18 cellular contexts compared by ENCODE assay signal in genomic region chr11:65584723-65585171, GRCh38. TPM values are rescaled to one million over a fixed set of nuclear protein-coding genes. Genes with fewer than 3 reads are reported as not detected.
A peak's percentile ranks its signal among the peaks of the same experiment; 100 is the strongest.
DNase-seq lines count a peak whose midpoint lies in the region; ATAC-seq and TF ChIP-seq lines count a peak whose summit lies in the region.
"Had no signal": no experiment of that assay in that cellular context is flagged by ENCODE, and none has a peak within 500 bp of the region (broad histone marks: within the 10 kb centered on the region; RNA-seq: fewer than 3 reads in every experiment).

No MANE protein-coding gene starts in this region.

- H3K27me3 Mint-ChIP-seq in neural progenitor cell (ENCODE audit: insufficient read depth, low read depth), result peaks cover 21% of the 10 kb centered on the region
- H3K27me3 Mint-ChIP-seq: activated CD4-positive, alpha-beta T cell treated with anti-CD3 and anti-CD28 coated beads, Interleukin-2, amount 10 ng/mL, durations not matched to agents 24 days and 14 days; B cell had no signal

- no peaks in the 10 kb centered on the region for H3K9me3 Mint-ChIP-seq in neural progenitor cell
- H3K9me3 Mint-ChIP-seq: activated CD4-positive, alpha-beta T cell treated with anti-CD3 and anti-CD28 coated beads, Interleukin-2, amount 10 ng/mL, durations not matched to agents 24 days and 14 days had no signal

- H3K27ac ChIP-seq in RWPE1 (peak overlapping the region; percentile 38; the same call in 1 of the 2 replicates), dorsolateral prefrontal cortex (peak overlapping the region in 21 of 59 donors; percentile 9 to 79 (median 54)), neural progenitor cell (no peak overlapping the region)
- H3K27ac ChIP-seq: foreskin keratinocyte, ovary had no signal

- DNase-seq in RWPE1 (ENCODE audit: low spot score) (no peak), dorsolateral prefrontal cortex (peak in 5 of 10 donors; percentile 60 to 81 (median 66)), neural progenitor cell (ENCODE audit: low spot score) (peak; percentile 61), superior temporal gyrus (ENCODE audit: extremely low spot score) (peak; percentile 44), SIG-M5 (lab: John Stamatoyannopoulos, UW) (no peak), islet precursor cell (no peak)
- DNase-seq: activated CD4-positive, alpha-beta T cell treated with anti-CD3 and anti-CD28 coated beads, Interleukin-2, amount 10 ng/mL, durations not matched to agents 24 days and 14 days; activated CD8-positive, alpha-beta memory T cell treated with anti-CD3 and anti-CD28 coated beads, Interleukin-2, amount 50 U/mL, for 4 hours; activated gamma-delta T cell treated with Interleukin-2 at 50 U/mL for 16 hours; foreskin keratinocyte; NCI-H1436; NCI-H2171; NCI-H774; stimulated activated CD4-positive, alpha-beta T cell treated with anti-CD3 and anti-CD28 coated beads, Interleukin-2, amount 100 ng/mL, for 48 hours had no signal

- peaks cover 14% of the 10 kb centered on the region for H3F3A ChIP-seq in neural progenitor cell (ENCODE audit: low read depth)

- H3K36me3 Mint-ChIP-seq in neural progenitor cell, result no peaks in the 10 kb centered on the region

- no peak for ATAC-seq in HG03342 (IDR thresholded peaks at IDR 0.05; ENCODE audit: unreplicated experiment)
- ATAC-seq: foreskin keratinocyte had no signal

- no peaks in the 10 kb centered on the region for H4K20me1 ChIP-seq in neural progenitor cell (ENCODE audit: low read depth)

- H3K4me3 Mint-ChIP-seq in neural progenitor cell, result no peak overlapping the region
- H3K4me3 Mint-ChIP-seq: B cell had no signal

- no peaks in the 10 kb centered on the region for H3K79me2 ChIP-seq in neural progenitor cell (ENCODE audit: low read depth)

- CTCF ChIA-PET in RWPE1 (lab: Yijun Ruan, JAX), result no interaction called here

- intact Hi-C loops in dorsolateral prefrontal cortex (cut with DNase I), result no loop called here

- H3K4me3 ChIP-seq in dorsolateral prefrontal cortex (peak overlapping the region in 55 of 59 donors; percentile 4 to 60 (median 43)), neural progenitor cell (peak overlapping the region; percentile 34)
- H3K4me3 ChIP-seq: ovary, skin epidermis had no signal

- no peak overlapping the region for H3K9ac ChIP-seq in neural progenitor cell

- POLR2A ChIA-PET in RWPE1 (lab: Yijun Ruan, JAX; ENCODE audit: low non-redundant PET), result interaction anchor here (1.0 kb wide), 1 partner anchor 8 kb away, joined by 4 read pairs; no protein-coding TSS in a partner anchor

- no peaks in the 10 kb centered on the region for H3K4me1 ChIP-seq in neural progenitor cell
- H3K4me1 ChIP-seq: foreskin keratinocyte had no signal

- H3K4me1 Mint-ChIP-seq in neural progenitor cell, result peaks cover 33% of the 10 kb centered on the region

- no peaks in the 10 kb centered on the region for H3K36me3 ChIP-seq in neural progenitor cell
- H3K36me3 ChIP-seq: ovary had no signal

- H3K9me3 ChIP-seq in neural progenitor cell (ENCODE audit: low read depth), result no peaks in the 10 kb centered on the region
- H3K9me3 ChIP-seq: ovary had no signal

- H3K27ac Mint-ChIP-seq in neural progenitor cell, result no peak overlapping the region

- TF ChIP-seq CTCF in RWPE1 (conservative IDR thresholded peaks at IDR 0.05; ENCODE audit: low read depth) (no peak), dorsolateral prefrontal cortex (IDR thresholded peaks at IDR 0.05 in 54 of 56, conservative IDR thresholded peaks at IDR 0.05 in 2 of 56; ENCODE audit: low read depth in 1 of 56, partially characterized antibody in 56 of 56) (no peak), neural progenitor cell (IDR thresholded peaks at IDR 0.05) (no peak)

- no peaks in the 10 kb centered on the region for H3K27me3 ChIP-seq in dorsolateral prefrontal cortex
- peaks cover 60% of the 10 kb centered on the region for H3K27me3 ChIP-seq in neural progenitor cell
- H3K27me3 ChIP-seq: ovary had no signal

- no peak overlapping the region for H2AFZ ChIP-seq in neural progenitor cell (replicated peaks)

- peak overlapping the region; percentile 68 for H3K4me2 ChIP-seq in neural progenitor cell

RNA-seq across cellular contexts. Expression of gene EHBP1L1, which starts 8.9 kb away (rescaled TPM):
- total RNA-seq in dorsolateral prefrontal cortex, result 10 to 100 TPM; 17.3 to 49.0 (median 28.4) TPM
- 4.7 and 5.1 TPM in 2 replicates for total RNA-seq in neural progenitor cell (ENCODE audit: low replicate concordance)

RNA-seq across cellular contexts. Expression of gene KCNK7, which starts 10.9 kb away (rescaled TPM):
- 10 to 100 TPM in 3 of 120 experiments, 1 to 10 TPM in 114, under 1 TPM in 3; 0.74 to 10.5 (median 4.1) TPM for total RNA-seq in dorsolateral prefrontal cortex
- 0.34 TPM in 1 of 2 replicates, not detected in the other for total RNA-seq in neural progenitor cell (ENCODE audit: low replicate concordance)

RNA-seq across cellular contexts. Expression of gene FAM89B, which starts 12.4 kb away (rescaled TPM):
- total RNA-seq in dorsolateral prefrontal cortex (100 to 1,000 TPM in 1 of 120 experiments, 10 to 100 TPM in 119; 35.7 to 101 (median 59.6) TPM), neural progenitor cell (ENCODE audit: low replicate concordance) (11.7 and 27.8 TPM in 2 replicates)

RNA-seq across cellular contexts. Expression of gene ZNRD2, which starts 14.5 kb away (rescaled TPM):
- total RNA-seq in dorsolateral prefrontal cortex (10 to 100 TPM; 22.6 to 74.8 (median 38.1) TPM), neural progenitor cell (ENCODE audit: low replicate concordance) (15.5 and 34.0 TPM in 2 replicates)

RNA-seq across cellular contexts. Expression of gene LTBP3, which starts 26.6 kb away (rescaled TPM):
- total RNA-seq in dorsolateral prefrontal cortex, result 100 to 1,000 TPM in 117 of 120 experiments, 10 to 100 TPM in 3; 97.2 to 228 (median 145) TPM
- total RNA-seq in neural progenitor cell (ENCODE audit: low replicate concordance), result 1.2 and 6.1 TPM in 2 replicates

Comparison
In these comparisons a context has a peak if more than half of its experiments do, and no peak if none do; other contexts are left out.
1. DNase-seq: peak in neural progenitor cell (single experiment) and superior temporal gyrus (single experiment); none in RWPE1 (single experiment), SIG-M5 (single experiment) and islet precursor cell (single experiment).